Comparison of ENCODE assay signal across 9 cellular contexts in the genomic region with DNA sequence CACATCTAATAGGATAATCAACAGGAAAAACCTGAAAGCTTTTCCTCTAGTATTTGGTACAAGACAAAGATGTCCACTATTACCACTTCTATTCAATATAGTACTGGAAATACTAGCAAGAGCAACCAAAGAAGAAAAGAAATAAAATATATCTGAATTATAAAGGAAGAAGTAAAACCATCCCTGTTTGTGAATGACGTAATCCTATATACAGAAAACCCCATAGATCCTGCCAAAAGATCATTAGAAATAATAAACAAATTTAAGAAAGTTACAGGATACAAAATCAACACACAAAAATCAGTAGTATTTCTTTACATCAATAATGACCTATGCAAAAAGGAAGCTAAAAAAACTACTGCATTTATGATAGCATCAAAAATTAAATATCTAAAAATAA.
"Had no signal": no experiment of that assay in that cellular context is flagged by ENCODE, and none has a peak within 500 bp of the region (broad histone marks: within the 10 kb centered on the region; RNA-seq: fewer than 3 reads in every experiment).

No MANE protein-coding gene starts in this region.

- H3K27ac Mint-ChIP-seq: GM23338, H9, HFFc6, IgD-negative memory B cell had no signal

- ATAC-seq: GM23338 had no signal

- FAIRE-seq: H1, H54, HTR-8/SVneo had no signal

- H3K27me3 Mint-ChIP-seq: IgD-negative memory B cell had no signal

- H2AFZ ChIP-seq: GM23338 had no signal

- H3K36me3 Mint-ChIP-seq: IgD-negative memory B cell had no signal

- H3K9me3 Mint-ChIP-seq: GM23338, HFFc6 had no signal

- H3K4me3 ChIP-seq: GM23338 had no signal

- H3K4me1 Mint-ChIP-seq: IgD-negative memory B cell had no signal

- H3K4me3 Mint-ChIP-seq: GM23338, H9, HFFc6, IgD-negative memory B cell had no signal

- H3K4me2 ChIP-seq: GM23338 had no signal

- DNase-seq: H9, HCEC 1CT, HFFc6, KBM-7 had no signal
